ENCODE assay signal across 28 cellular contexts in the genomic region with DNA sequence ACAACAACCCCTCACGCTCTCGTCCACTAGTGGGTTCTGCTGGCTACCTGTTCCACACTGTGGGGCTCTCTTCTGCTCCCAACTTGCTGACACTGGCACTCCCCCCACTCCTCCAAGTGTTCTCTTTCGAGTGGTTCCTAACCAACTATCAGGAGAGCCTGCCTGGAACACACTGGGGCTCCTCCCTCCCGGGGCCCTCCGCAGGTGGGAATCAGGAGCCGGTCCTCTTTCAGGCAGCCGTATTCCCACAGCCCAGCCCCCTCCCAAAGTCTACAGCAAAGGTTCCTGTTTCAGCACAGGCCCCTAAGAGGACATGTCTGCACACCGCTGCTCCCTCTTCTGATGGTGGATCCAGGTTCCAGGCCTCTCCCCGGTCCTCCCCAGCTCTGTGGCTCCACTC.
"Had no signal": no experiment of that assay in that cellular context is flagged by ENCODE, and none has a peak within 500 bp of the region (broad histone marks: within the 10 kb centered on the region; RNA-seq: fewer than 3 reads in every experiment).

No MANE protein-coding gene starts in this region.

- H3K36me3 ChIP-seq: adrenal gland, ascending aorta, breast epithelium, cardiac muscle cell, colonic mucosa had no signal

- H3K4me1 Mint-ChIP-seq: activated CD4-positive, alpha-beta T cell treated with anti-CD3 and anti-CD28 coated beads for 36 hours; activated CD4-positive, alpha-beta T cell treated with anti-CD3 and anti-CD28 coated beads, Interleukin-2, amount 10 ng/mL, durations not matched to agents 24 days and 14 days; activated naive CD4-positive, alpha-beta T cell treated with anti-CD3 and anti-CD28 coated beads, Interleukin-2, amount 50 U/mL, for 24 hours; activated naive CD8-positive, alpha-beta T cell treated with anti-CD3 and anti-CD28 coated beads for 36 hours; activated naive CD8-positive, alpha-beta T cell treated with anti-CD3 and anti-CD28 coated beads, Interleukin-2, amount 50 U/mL, for 24 hours; endodermal cell had no signal

- H3K4me3 Mint-ChIP-seq: activated CD4-positive, alpha-beta memory T cell treated with anti-CD3 and anti-CD28 coated beads for 36 hours; activated CD4-positive, alpha-beta T cell treated with anti-CD3 and anti-CD28 coated beads for 36 hours; activated CD4-positive, alpha-beta T cell treated with anti-CD3 and anti-CD28 coated beads, Interleukin-2, amount 10 ng/mL, durations not matched to agents 24 days and 14 days; activated CD8-positive, alpha-beta T cell treated with anti-CD3 and anti-CD28 coated beads, Interleukin-2, amount 10 ng/mL, durations not matched to agents 7 days and 5 days; activated naive CD4-positive, alpha-beta T cell treated with anti-CD3 and anti-CD28 coated beads for 36 hours; activated naive CD4-positive, alpha-beta T cell treated with anti-CD3 and anti-CD28 coated beads, Interleukin-2, amount 50 U/mL, for 24 hours; activated naive CD8-positive, alpha-beta T cell treated with anti-CD3 and anti-CD28 coated beads for 36 hours; activated naive CD8-positive, alpha-beta T cell treated with anti-CD3 and anti-CD28 coated beads, Interleukin-2, amount 50 U/mL, for 24 hours; activated T-cell treated with anti-CD3 and anti-CD28 coated beads, Interleukin-2, amount 50 U/mL, for 4 hours; brain; dendritic cell treated with granulocyte-macrophage colony-stimulating factor and Interleukin-4, amounts not matched to agents 40 ng/mL and 50 ng/mL, for 4 days; endodermal cell had no signal

- H3K27me3 Mint-ChIP-seq: activated CD4-positive, alpha-beta memory T cell treated with anti-CD3 and anti-CD28 coated beads for 36 hours; activated CD4-positive, alpha-beta T cell treated with anti-CD3 and anti-CD28 coated beads for 36 hours; activated naive CD4-positive, alpha-beta T cell treated with anti-CD3 and anti-CD28 coated beads, Interleukin-2, amount 50 U/mL, for 24 hours; activated naive CD8-positive, alpha-beta T cell treated with anti-CD3 and anti-CD28 coated beads for 36 hours; brain had no signal

- H3K4me3 ChIP-seq: adrenal gland, ascending aorta, breast epithelium, cardiac muscle cell, colonic mucosa, dorsolateral prefrontal cortex had no signal

- H3K36me3 Mint-ChIP-seq: activated CD4-positive, alpha-beta memory T cell treated with anti-CD3 and anti-CD28 coated beads for 36 hours; activated naive CD4-positive, alpha-beta T cell treated with anti-CD3 and anti-CD28 coated beads, Interleukin-2, amount 50 U/mL, for 24 hours; activated naive CD8-positive, alpha-beta T cell treated with anti-CD3 and anti-CD28 coated beads for 36 hours; brain had no signal

- ATAC-seq: activated CD4-positive, alpha-beta T cell treated with anti-CD3 and anti-CD28 coated beads for 36 hours; activated CD8-positive, alpha-beta T cell treated with anti-CD3 and anti-CD28 coated beads, Interleukin-2, amount 10 ng/mL, durations not matched to agents 7 days and 5 days; activated naive CD8-positive, alpha-beta T cell treated with anti-CD3 and anti-CD28 coated beads, Interleukin-2, amount 50 U/mL, for 24 hours; activated T-cell treated with anti-CD3 and anti-CD28 coated beads, Interleukin-2, amount 50 U/mL, for 4 hours; esophagus mucosa had no signal

- H3K27me3 ChIP-seq: adrenal gland, ascending aorta, breast epithelium, cardiac muscle cell, colonic mucosa, dorsolateral prefrontal cortex had no signal

- DNase-seq: activated CD4-positive, alpha-beta memory T cell treated with anti-CD3 and anti-CD28 coated beads for 36 hours; activated CD4-positive, alpha-beta T cell treated with anti-CD3 and anti-CD28 coated beads for 36 hours; activated CD4-positive, alpha-beta T cell treated with anti-CD3 and anti-CD28 coated beads, Interleukin-2, amount 10 ng/mL, durations not matched to agents 24 days and 14 days; activated CD4-positive, CD25-positive, alpha-beta regulatory T cell; activated CD4-positive, CD25-positive, alpha-beta regulatory T cell treated with anti-CD3 and anti-CD28 coated beads, Interleukin-2, amount 50 U/mL, for 72 hours; activated CD8-positive, alpha-beta T cell treated with anti-CD3 and anti-CD28 coated beads, Interleukin-2, amount 10 ng/mL, durations not matched to agents 7 days and 5 days; activated effector memory CD4-positive, alpha-beta T cell treated with anti-CD3 and anti-CD28 coated beads, Interleukin-2, amount 50 U/mL, for 16 hours; activated naive CD4-positive, alpha-beta T cell treated with anti-CD3 and anti-CD28 coated beads for 36 hours; activated naive CD8-positive, alpha-beta T cell treated with anti-CD3 and anti-CD28 coated beads for 36 hours; activated naive CD8-positive, alpha-beta T cell treated with anti-CD3 and anti-CD28 coated beads, Interleukin-2, amount 50 U/mL, for 24 hours; activated T-cell treated with anti-CD3 and anti-CD28 coated beads, Interleukin-2, amount 50 U/mL, for 4 hours; adrenal gland; central memory CD4-positive, alpha-beta T cell; cerebellar nuclear complex; colonic mucosa; effector memory CD4-positive, alpha-beta T cell; endodermal cell; foreskin fibroblast; T-helper 2 cell had no signal

- H3K27ac ChIP-seq: adrenal gland, ascending aorta, breast epithelium, cardiac muscle cell, colonic mucosa, dorsolateral prefrontal cortex had no signal

- H3K27ac Mint-ChIP-seq: activated CD4-positive, alpha-beta memory T cell treated with anti-CD3 and anti-CD28 coated beads for 36 hours; activated CD4-positive, alpha-beta T cell treated with anti-CD3 and anti-CD28 coated beads for 36 hours; activated CD4-positive, alpha-beta T cell treated with anti-CD3 and anti-CD28 coated beads, Interleukin-2, amount 10 ng/mL, durations not matched to agents 24 days and 14 days; activated CD8-positive, alpha-beta T cell treated with anti-CD3 and anti-CD28 coated beads, Interleukin-2, amount 10 ng/mL, durations not matched to agents 7 days and 5 days; activated naive CD4-positive, alpha-beta T cell treated with anti-CD3 and anti-CD28 coated beads for 36 hours; activated naive CD4-positive, alpha-beta T cell treated with anti-CD3 and anti-CD28 coated beads, Interleukin-2, amount 50 U/mL, for 24 hours; activated naive CD8-positive, alpha-beta T cell treated with anti-CD3 and anti-CD28 coated beads for 36 hours; activated naive CD8-positive, alpha-beta T cell treated with anti-CD3 and anti-CD28 coated beads, Interleukin-2, amount 50 U/mL, for 24 hours; activated T-helper 2 cell treated with anti-CD3 and anti-CD28 coated beads, Interferon-gamma antibody, Interleukin-2, Interleukin-4, amounts not matched to agents 10 μg/mL and 5 μg/mL and 100 μg/mL, durations not matched to agents 14 hours and 24 hours and 36 hours; dendritic cell treated with granulocyte-macrophage colony-stimulating factor and Interleukin-4, amounts not matched to agents 40 ng/mL and 50 ng/mL, for 4 days; endodermal cell had no signal

- H3K9me3 Mint-ChIP-seq: activated CD4-positive, alpha-beta memory T cell treated with anti-CD3 and anti-CD28 coated beads for 36 hours; activated CD4-positive, alpha-beta T cell treated with anti-CD3 and anti-CD28 coated beads, Interleukin-2, amount 10 ng/mL, durations not matched to agents 24 days and 14 days; activated naive CD4-positive, alpha-beta T cell treated with anti-CD3 and anti-CD28 coated beads for 36 hours; activated naive CD4-positive, alpha-beta T cell treated with anti-CD3 and anti-CD28 coated beads, Interleukin-2, amount 50 U/mL, for 24 hours; activated naive CD8-positive, alpha-beta T cell treated with anti-CD3 and anti-CD28 coated beads for 36 hours; activated naive CD8-positive, alpha-beta T cell treated with anti-CD3 and anti-CD28 coated beads, Interleukin-2, amount 50 U/mL, for 24 hours; activated T-cell treated with anti-CD3 and anti-CD28 coated beads, Interleukin-2, amount 50 U/mL, for 4 hours; activated T-helper 2 cell treated with anti-CD3 and anti-CD28 coated beads, Interferon-gamma antibody, Interleukin-2, Interleukin-4, amounts not matched to agents 10 μg/mL and 5 μg/mL and 100 μg/mL, durations not matched to agents 14 hours and 24 hours and 36 hours; brain; dendritic cell treated with granulocyte-macrophage colony-stimulating factor and Interleukin-4, amounts not matched to agents 40 ng/mL and 50 ng/mL, for 4 days; endodermal cell had no signal

- H3K9me3 ChIP-seq: adrenal gland, ascending aorta, breast epithelium, colonic mucosa had no signal

- H3K4me1 ChIP-seq: adrenal gland, ascending aorta, breast epithelium, colonic mucosa had no signal
